Comparison of ENCODE assay signal across 1 cellular context in genomic region chr9:127153484-127153883, GRCh38.
TF ChIP-seq lines count a peak whose summit lies in the region.

No MANE protein-coding gene starts in this region.

TF ChIP-seq in GM12891, 5 proteins besides CTCF, POLR2A, EP300 and RAD21 (continued from another document):
- TF ChIP-seq PAX5 (IDR thresholded peaks at IDR 0.05; ENCODE audit: insufficient read depth, low read length, severe bottlenecking): no peak
